Comparison of ENCODE assay signal across 8 cellular contexts in the genomic region with DNA sequence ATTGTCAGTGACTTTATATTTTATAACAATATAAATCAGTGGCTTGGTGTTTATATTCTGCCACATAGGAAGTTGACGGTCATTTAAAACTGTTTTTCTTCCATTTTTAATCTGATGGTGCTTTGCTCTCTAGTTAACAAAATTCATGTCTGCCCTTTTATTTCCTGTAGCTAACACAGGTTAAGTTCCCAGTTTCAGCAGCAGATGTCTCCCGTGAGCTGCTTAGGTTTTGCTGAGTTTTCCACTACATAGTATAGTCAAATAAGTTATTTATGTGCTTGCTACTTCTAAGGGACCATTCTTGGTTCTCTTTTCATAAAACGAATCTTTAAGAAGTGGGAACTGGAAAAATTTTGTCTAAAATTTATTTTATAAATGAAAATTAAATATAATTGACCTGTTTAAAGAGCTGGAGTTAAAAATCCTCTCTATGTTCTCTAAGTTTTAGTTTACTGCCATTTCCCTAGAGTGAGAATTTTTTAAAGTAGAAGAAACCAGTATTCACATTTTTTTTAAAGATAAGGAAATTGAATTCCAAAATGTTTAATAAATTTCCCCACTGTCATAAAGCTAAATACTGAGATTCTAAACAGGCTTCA. TPM values are rescaled to one million over a fixed set of nuclear protein-coding genes. Genes with fewer than 3 reads are reported as not detected.
DNase-seq lines count a peak whose midpoint lies in the region; ATAC-seq and TF ChIP-seq lines count a peak whose summit lies in the region.

No MANE protein-coding gene starts in this region.

- TF ChIP-seq POLR2A in heart left ventricle (IDR thresholded peaks at IDR 0.05), result no peak

- H3K36me3 Mint-ChIP-seq in CD14-positive monocyte, result peaks cover 37 to 62% of the 10 kb centered on the region in 2 donors
- H3K36me3 Mint-ChIP-seq in activated naive CD8-positive, alpha-beta T cell treated with anti-CD3 and anti-CD28 coated beads, Interleukin-2, amount 50 U/mL, for 24 hours (ENCODE audit: low read depth), result peaks cover 42% of the 10 kb centered on the region

- H3K4me3 ChIP-seq in HL-60 (replicated peaks; ENCODE audit: insufficient read depth, low read length) (no peak overlapping the region), SJSA1 (no peak overlapping the region), heart left ventricle (no peak overlapping the region), rectal smooth muscle tissue (ENCODE audit: low read length) (no peak overlapping the region)

- DNase-seq in CD14-positive monocyte (ENCODE audit: low spot score) (no peak), HL-60 (ENCODE audit: low read depth in 1 of 2, low spot score in 1 of 2) (peak; percentile 12 to 55), SJSA1 (ENCODE audit: low read depth in 1 of 2, low spot score in 2 of 2) (peak; percentile 54 to 62), heart left ventricle (peak in 3 of 5 donors; percentile 34 to 48 (median 41))
- peak; percentile 53 for DNase-seq in activated naive CD8-positive, alpha-beta T cell treated with anti-CD3 and anti-CD28 coated beads, Interleukin-2, amount 50 U/mL, for 24 hours

- H3K36me3 ChIP-seq in SJSA1, result peaks cover 70% of the 10 kb centered on the region
- H3K36me3 ChIP-seq in heart left ventricle, result peaks cover 0 to 55% (median 34%) of the 10 kb centered on the region in 9 donors
- H3K36me3 ChIP-seq in rectal smooth muscle tissue (ENCODE audit: control insufficient read depth, insufficient read depth, low read length), result peaks cover 3% of the 10 kb centered on the region

- no peaks in the 10 kb centered on the region for H3K27me3 ChIP-seq in HL-60 (ENCODE audit: insufficient read depth, poor library complexity, severe bottlenecking)
- H3K27me3 ChIP-seq in SJSA1 (replicated peaks), result no peaks in the 10 kb centered on the region
- no peaks in the 10 kb centered on the region for H3K27me3 ChIP-seq in heart left ventricle
- H3K27me3 ChIP-seq in rectal smooth muscle tissue (ENCODE audit: control insufficient read depth, insufficient read depth, low read length), result no peaks in the 10 kb centered on the region

- no peak overlapping the region for H3K27ac Mint-ChIP-seq in CD14-positive monocyte
- no peak overlapping the region for H3K27ac Mint-ChIP-seq in activated naive CD8-positive, alpha-beta T cell treated with anti-CD3 and anti-CD28 coated beads, Interleukin-2, amount 50 U/mL, for 24 hours

- H3K4me1 ChIP-seq in SJSA1 (replicated peaks) (peaks cover 15% of the 10 kb centered on the region), heart left ventricle (peaks cover 0 to 23% (median 3%) of the 10 kb centered on the region in 12 donors), rectal smooth muscle tissue (ENCODE audit: control insufficient read depth, insufficient read depth, low read length) (peaks cover 10% of the 10 kb centered on the region)

- H3K27me3 Mint-ChIP-seq in CD14-positive monocyte (ENCODE audit: low read depth in 3 of 3), result peaks cover 0 to 2% (median 0%) of the 10 kb centered on the region in 3 donors
- no peaks in the 10 kb centered on the region for H3K27me3 Mint-ChIP-seq in activated naive CD8-positive, alpha-beta T cell treated with anti-CD3 and anti-CD28 coated beads, Interleukin-2, amount 50 U/mL, for 24 hours

- no peaks in the 10 kb centered on the region for H3K4me1 Mint-ChIP-seq in CD14-positive monocyte
- peaks cover 18% of the 10 kb centered on the region for H3K4me1 Mint-ChIP-seq in activated naive CD8-positive, alpha-beta T cell treated with anti-CD3 and anti-CD28 coated beads, Interleukin-2, amount 50 U/mL, for 24 hours

- peak; percentile 68 for ATAC-seq in GM18907 (IDR thresholded peaks at IDR 0.05; ENCODE audit: unreplicated experiment)
- ATAC-seq in activated naive CD8-positive, alpha-beta T cell treated with anti-CD3 and anti-CD28 coated beads, Interleukin-2, amount 50 U/mL, for 24 hours, result no peak
- peak; percentile 51 to 82 (median 78) for ATAC-seq in heart left ventricle
- no peak for ATAC-seq in HG03025 (IDR thresholded peaks at IDR 0.05; ENCODE audit: low FRiP score, unreplicated experiment)

- peak; percentile 78 for TF ChIP-seq CTCF in CD14-positive monocyte (IDR thresholded peaks at IDR 0.05)
- TF ChIP-seq CTCF in HL-60 (IDR thresholded peaks at IDR 0.05; ENCODE audit: insufficient read depth, low read length), result peak; percentile 57
- TF ChIP-seq CTCF in heart left ventricle (IDR thresholded peaks at IDR 0.05), result peak; percentile 65 to 91 (median 84)

- no peak overlapping the region for H3K9ac ChIP-seq in rectal smooth muscle tissue (ENCODE audit: low read length)

- WGBS in heart left ventricle, 4 donors, result 9 to 15% (median 11%) methylated on average over 3 of the region's 3 CpGs

- no peak overlapping the region for H3K27ac ChIP-seq in HL-60 (replicated peaks)
- H3K27ac ChIP-seq in SJSA1, result no peak overlapping the region
- H3K27ac ChIP-seq in heart left ventricle, result peak overlapping the region in 2 of 12 donors; percentile 2 to 65
- H3K27ac ChIP-seq in rectal smooth muscle tissue (ENCODE audit: low read depth, low read length), result peak overlapping the region; percentile 73

- H3K9me3 ChIP-seq in SJSA1 (replicated peaks), result no peaks in the 10 kb centered on the region
- peaks cover 0 to 18% (median 12%) of the 10 kb centered on the region in 12 donors for H3K9me3 ChIP-seq in heart left ventricle

- peaks cover 8 to 12% (median 10%) of the 10 kb centered on the region in 7 donors for H3K9me3 Mint-ChIP-seq in CD14-positive monocyte
- H3K9me3 Mint-ChIP-seq in activated naive CD8-positive, alpha-beta T cell treated with anti-CD3 and anti-CD28 coated beads, Interleukin-2, amount 50 U/mL, for 24 hours, result peaks cover 10% of the 10 kb centered on the region

- intact Hi-C loops in CD14-positive monocyte (cut with micrococcal nuclease) (loop anchor here (5.0 to 10.0 kb wide), 2 partner anchors 348 to 351 kb away; no protein-coding TSS in a partner anchor), heart left ventricle (cut with DNase I) (loop anchor here in 9 of 10 donors (1.0 to 10.0 kb wide), 12 partner anchors 88 to 351 kb away; a partner anchor contains a TSS)

- no peak overlapping the region for H3K4me3 Mint-ChIP-seq in CD14-positive monocyte
- H3K4me3 Mint-ChIP-seq in activated naive CD8-positive, alpha-beta T cell treated with anti-CD3 and anti-CD28 coated beads, Interleukin-2, amount 50 U/mL, for 24 hours, result no peak overlapping the region

RNA-seq across cellular contexts. Expression of a gene that starts 20.6 kb away (rescaled TPM):
- polyA plus RNA-seq in CD14-positive monocyte (not detected), heart left ventricle (under 1 TPM; 0.25 to 0.61 TPM)
- 0.21 TPM in 1 of 2 replicates, not detected in the other for total RNA-seq in SJSA1 (2014; rRNA removed; shearing (Covaris generic))
- 1 to 10 TPM in 2 of 9 donors, under 1 TPM in 7; 0.31 to 2.2 (median 0.72) TPM for total RNA-seq in heart left ventricle

RNA-seq across cellular contexts. Expression of a gene that starts 47.5 kb away (rescaled TPM):
- 10 to 100 TPM; 37.7 to 53.9 TPM for polyA plus RNA-seq in CD14-positive monocyte
- 158 and 164 TPM in 2 replicates for total RNA-seq in SJSA1 (2014; rRNA removed; shearing (Covaris generic))
- 100 to 1,000 TPM in 4 of 9 donors, 10 to 100 TPM in 5; 66.1 to 124 (median 93.7) TPM for total RNA-seq in heart left ventricle
- 10 to 100 TPM; 33.2 to 75.2 TPM for polyA plus RNA-seq in heart left ventricle

Comparison
In these comparisons a context has a peak if more than half of its experiments do, and no peak if none do; other contexts are left out.
1. ATAC-seq: peak in GM18907 (single experiment) and heart left ventricle (4 of 4); none in activated naive CD8-positive, alpha-beta T cell treated with anti-CD3 and anti-CD28 coated beads, Interleukin-2, amount 50 U/mL, for 24 hours (single experiment) and HG03025 (single experiment).
2. Peak in every context shown above with its lines, with median percentiles within 50 percentile points of each other: CTCF ChIP-seq.